7 cellular contexts compared by ENCODE assay signal in the genomic region with DNA sequence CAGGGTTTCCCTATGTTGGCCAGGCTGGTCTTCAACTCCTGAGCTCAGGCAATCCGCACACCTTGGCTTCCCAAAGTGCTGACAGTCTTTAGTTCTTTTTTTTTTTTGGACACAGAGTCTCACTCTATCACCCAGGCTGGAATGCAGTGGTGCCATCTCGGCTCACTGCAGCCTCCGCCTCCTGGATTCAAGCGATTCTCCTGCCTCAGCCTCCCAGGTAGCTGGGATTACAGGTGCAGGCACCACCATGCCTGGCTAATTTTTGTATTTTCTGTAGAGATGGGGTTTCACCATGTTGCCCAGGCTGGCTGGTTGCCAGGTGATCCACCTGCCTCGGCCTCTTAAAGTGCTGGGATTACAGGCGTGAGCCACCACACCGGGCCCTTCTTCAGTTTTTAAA. TPM values are rescaled to one million over a fixed set of nuclear protein-coding genes. Genes with fewer than 3 reads are reported as not detected.
"Had no signal": no experiment of that assay in that cellular context is flagged by ENCODE, and none has a peak within 500 bp of the region (broad histone marks: within the 10 kb centered on the region; RNA-seq: fewer than 3 reads in every experiment).

No MANE protein-coding gene starts in this region.

RNA-seq across cellular contexts. Expression of a gene that starts 9.1 kb away (rescaled TPM):
- total RNA-seq: activated B cell treated with CpG ODN at 0.5 μM for 24 hours; activated CD4-positive, alpha-beta memory T cell treated with anti-CD3 and anti-CD28 coated beads for 36 hours; activated CD4-positive, alpha-beta T cell treated with anti-CD3 and anti-CD28 coated beads, Interleukin-2, amount 10 ng/mL, durations not matched to agents 7 days and 5 days; ascending aorta; body of pancreas; bronchial epithelial cell; PC-9 had no signal

RNA-seq across cellular contexts. Expression of a gene that starts 27.8 kb away (rescaled TPM):
- total RNA-seq: activated B cell treated with CpG ODN at 0.5 μM for 24 hours; activated CD4-positive, alpha-beta memory T cell treated with anti-CD3 and anti-CD28 coated beads for 36 hours; activated CD4-positive, alpha-beta T cell treated with anti-CD3 and anti-CD28 coated beads, Interleukin-2, amount 10 ng/mL, durations not matched to agents 7 days and 5 days; ascending aorta; bronchial epithelial cell had no signal
